2 cellular contexts compared by ENCODE assay signal in genomic region chr12:65835256-65835655, GRCh38.
A peak's percentile ranks its signal among the peaks of the same experiment; 100 is the strongest.
TF ChIP-seq lines count a peak whose summit lies in the region.

No MANE protein-coding gene starts in this region.

TF ChIP-seq in SK-N-SH, 30 proteins besides CTCF, POLR2A, EP300 and RAD21:
- TF ChIP-seq YY1 (IDR thresholded peaks at IDR 0.05; ENCODE audit: low read depth) (no peak), POLR2AphosphoS5 (IDR thresholded peaks at IDR 0.05; ENCODE audit: low read depth, low read length) (peak; percentile 11; the same call in 1 of the 2 replicates)

TF ChIP-seq in SK-N-SH treated with all-trans-retinoic acid at 6 μM for 48 hours, 23 proteins besides CTCF, POLR2A, EP300 and RAD21:
- TF ChIP-seq POU6F1 (CRISPR knock-in tag; IDR thresholded peaks at IDR 0.05; ENCODE audit: borderline replicate concordance, low read depth) (no peak), ISL1 (CRISPR knock-in tag; IDR thresholded peaks at IDR 0.05) (no peak), TCF4 (CRISPR knock-in tag; IDR thresholded peaks at IDR 0.05; ENCODE audit: borderline replicate concordance) (no peak), TSHZ2 (CRISPR knock-in tag; IDR thresholded peaks at IDR 0.05) (no peak), OSR1 (CRISPR knock-in tag; IDR thresholded peaks at IDR 0.05) (no peak), RARB (CRISPR knock-in tag; IDR thresholded peaks at IDR 0.05) (no peak), ZFP3 (CRISPR knock-in tag; IDR thresholded peaks at IDR 0.05) (no peak), CSDC2 (CRISPR knock-in tag; IDR thresholded peaks at IDR 0.05) (no peak), ESRRG (CRISPR knock-in tag; IDR thresholded peaks at IDR 0.05) (no peak), CSRNP3 (CRISPR knock-in tag; IDR thresholded peaks at IDR 0.05) (no peak), ZNF565 (CRISPR knock-in tag; conservative IDR thresholded peaks at IDR 0.05; ENCODE audit: low read depth) (no peak), GLIS3 (CRISPR knock-in tag; IDR thresholded peaks at IDR 0.05) (no peak), ZNF70 (CRISPR knock-in tag; IDR thresholded peaks at IDR 0.05) (no peak), PPARA (CRISPR knock-in tag; IDR thresholded peaks at IDR 0.05; ENCODE audit: borderline replicate concordance) (no peak), CREB5 (CRISPR knock-in tag; IDR thresholded peaks at IDR 0.05; ENCODE audit: low read depth) (no peak), ZFP30 (CRISPR knock-in tag; IDR thresholded peaks at IDR 0.05) (no peak), ZNF8 (CRISPR knock-in tag; IDR thresholded peaks at IDR 0.05) (no peak), ARNTL (CRISPR knock-in tag; IDR thresholded peaks at IDR 0.05; ENCODE audit: borderline replicate concordance, low read depth) (no peak), ZC3H10 (CRISPR knock-in tag; IDR thresholded peaks at IDR 0.05) (no peak)
